11 cellular contexts compared by ENCODE assay signal in genomic region chr19:42550521-42550920, GRCh38. TPM values are rescaled to one million over a fixed set of nuclear protein-coding genes. Genes with fewer than 3 reads are reported as not detected.
A peak's percentile ranks its signal among the peaks of the same experiment; 100 is the strongest.
DNase-seq lines count a peak whose midpoint lies in the region; ATAC-seq and TF ChIP-seq lines count a peak whose summit lies in the region.
"Not testable (repeated sequence)": the region's sequence is repeated elsewhere in the genome, so short reads cannot be mapped to it uniquely, and the experiment has no call there.
"Had no signal": no experiment of that assay in that cellular context is flagged by ENCODE, and none has a peak within 500 bp of the region (broad histone marks: within the 10 kb centered on the region; RNA-seq: fewer than 3 reads in every experiment).

No MANE protein-coding gene starts in this region.

- ATAC-seq in stimulated activated naive B cell treated with anti-CD40 and anti-IgM and Interleukin-4, amounts not matched to agents 10 μg/mL and 1 μg/mL and 100 μg/mL, for 72 hours (replicated peaks): not testable (repeated sequence)

- H3K27me3 Mint-ChIP-seq in HFFc6 (ENCODE audit: insufficient read depth) (peaks cover 54% of the 10 kb centered on the region), chondrocyte (ENCODE audit: low read depth) (peaks cover 32% of the 10 kb centered on the region)
- H3K27me3 Mint-ChIP-seq in stimulated activated naive B cell treated with anti-CD40 and anti-IgM and Interleukin-4, amounts not matched to agents 10 μg/mL and 1 μg/mL and 100 μg/mL, for 72 hours: peaks cover 59 to 78% of the 10 kb centered on the region in 2 donors
- H3K27me3 Mint-ChIP-seq in type B pancreatic cell: not testable (repeated sequence)

- H3K4me3 Mint-ChIP-seq in HFFc6; chondrocyte (ENCODE audit: unreplicated experiment); stimulated activated naive B cell treated with anti-CD40 and anti-IgM and Interleukin-4, amounts not matched to agents 10 μg/mL and 1 μg/mL and 100 μg/mL, for 72 hours; type B pancreatic cell: not testable (repeated sequence)

- H3K36me3 Mint-ChIP-seq in HFFc6 (ENCODE audit: low read depth): peaks cover 10% of the 10 kb centered on the region; the same call in 1 of the 2 replicates
- not testable (repeated sequence) for H3K36me3 Mint-ChIP-seq in chondrocyte (ENCODE audit: low read depth); type B pancreatic cell
- H3K36me3 Mint-ChIP-seq in stimulated activated naive B cell treated with anti-CD40 and anti-IgM and Interleukin-4, amounts not matched to agents 10 μg/mL and 1 μg/mL and 100 μg/mL, for 72 hours: peaks cover 6 to 13% of the 10 kb centered on the region in 2 donors

- not testable (repeated sequence) for H3K4me1 Mint-ChIP-seq in HFFc6 (ENCODE audit: low read depth); chondrocyte (ENCODE audit: low read depth); type B pancreatic cell (ENCODE audit: unreplicated experiment)
- H3K4me1 Mint-ChIP-seq in stimulated activated naive B cell treated with anti-CD40 and anti-IgM and Interleukin-4, amounts not matched to agents 10 μg/mL and 1 μg/mL and 100 μg/mL, for 72 hours: peaks cover 12 to 32% of the 10 kb centered on the region in 2 donors

- H3K9me3 Mint-ChIP-seq in HFFc6: peaks cover 24% of the 10 kb centered on the region
- not testable (repeated sequence) for H3K9me3 Mint-ChIP-seq in chondrocyte (ENCODE audit: low read depth); type B pancreatic cell
- peaks cover 14 to 15% of the 10 kb centered on the region in 2 donors for H3K9me3 Mint-ChIP-seq in stimulated activated naive B cell treated with anti-CD40 and anti-IgM and Interleukin-4, amounts not matched to agents 10 μg/mL and 1 μg/mL and 100 μg/mL, for 72 hours

- not testable (repeated sequence) for DNase-seq in HFFc6; chondrocyte (ENCODE audit: low spot score); stimulated activated naive B cell treated with anti-CD40 and anti-IgM and Interleukin-4, amounts not matched to agents 10 μg/mL and 1 μg/mL and 100 μg/mL, for 72 hours
- DNase-seq in mesenteric fat pad (ENCODE audit: low spot score) (peak; percentile 60), type B pancreatic cell (ENCODE audit: extremely low spot score, unreplicated experiment) (peak; percentile 31)

- not testable (repeated sequence) for H3K27ac Mint-ChIP-seq in HFFc6, type B pancreatic cell
- H3K27ac Mint-ChIP-seq in chondrocyte (ENCODE audit: unreplicated experiment): peak overlapping the region; percentile 32
- H3K27ac Mint-ChIP-seq in stimulated activated naive B cell treated with anti-CD40 and anti-IgM and Interleukin-4, amounts not matched to agents 10 μg/mL and 1 μg/mL and 100 μg/mL, for 72 hours: peak overlapping the region; percentile 56

- TF ChIP-seq CTCF in HFFc6 (IDR thresholded peaks at IDR 0.05): 0 out of 2 replicates have a peak, but pooled peaks have one; percentile 11
- TF ChIP-seq CTCF in chondrocyte (IDR thresholded peaks at IDR 0.05); type B pancreatic cell (conservative IDR thresholded peaks at IDR 0.05): not testable (repeated sequence)

RNA-seq across cellular contexts. Expression of gene CEACAM1, which starts 22.2 kb away (rescaled TPM):
- not detected for total RNA-seq in HFFc6 (2021; fragmentation: NEBNext Ultra II Directional; extraction: Animal tissue kit (Norgen Biotek cat#: 25700))
- not detected in 3 replicates for total RNA-seq in chondrocyte
- 25.6 TPM for total RNA-seq in mesenteric fat pad
- total RNA-seq in type B pancreatic cell (ENCODE audit: low replicate concordance): 19.1 and 28.8 TPM in 2 replicates

RNA-seq across cellular contexts. Expression of gene CEACAM8, which starts 44.2 kb away (rescaled TPM):
- not detected for total RNA-seq in HFFc6 (2021; fragmentation: NEBNext Ultra II Directional; extraction: Animal tissue kit (Norgen Biotek cat#: 25700))
- total RNA-seq in chondrocyte (not detected in 3 replicates), mesenteric fat pad (0.13 TPM), type B pancreatic cell (ENCODE audit: low replicate concordance) (not detected in 2 replicates)
- total RNA-seq: A673; CD4-positive, alpha-beta memory T cell; CD4-positive, CD25-positive, alpha-beta regulatory T cell; CD8-positive, alpha-beta memory T cell; Daoy; GM12878 had no signal

Comparison
In these comparisons a context has a peak if more than half of its experiments do, and no peak if none do; other contexts are left out.
1. RNA of gene CEACAM1, which starts 22.2 kb away (total RNA-seq): 25.6 TPM in mesenteric fat pad (single experiment) and 19.1 to 28.8 TPM in type B pancreatic cell; not detected in chondrocyte and not detected in HFFc6; every median in the first group is over 10 times any median in the second.